14 cellular contexts compared by ENCODE assay signal in the genomic region with DNA sequence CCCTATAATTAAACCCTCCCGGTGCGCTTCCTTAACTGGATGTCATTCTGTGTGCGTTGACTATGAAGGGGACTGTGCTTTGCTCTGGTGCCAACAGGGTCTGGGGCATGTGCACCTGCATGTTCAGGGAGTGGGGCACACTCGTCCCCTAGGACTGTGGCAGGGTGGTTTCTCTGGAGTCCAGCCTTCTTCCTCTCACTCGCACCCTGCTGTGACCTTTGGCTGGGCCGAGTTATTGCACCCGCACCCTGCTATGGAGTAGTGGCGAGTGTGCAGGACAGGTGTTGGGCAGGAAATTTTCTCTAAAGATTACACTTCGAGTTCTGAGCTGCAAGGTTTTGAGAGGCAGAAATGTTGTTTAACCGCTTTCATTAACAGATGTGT.
"Had no signal": no experiment of that assay in that cellular context is flagged by ENCODE, and none has a peak within 500 bp of the region (broad histone marks: within the 10 kb centered on the region; RNA-seq: fewer than 3 reads in every experiment).

No MANE protein-coding gene starts in this region.

- H3K9me3 Mint-ChIP-seq: activated naive CD4-positive, alpha-beta T cell treated with anti-CD3 and anti-CD28 coated beads for 36 hours; activated T-helper 17 cell treated with anti-CD3 and anti-CD28 coated beads, Interleukin-2, amount 50 U/mL, for 72 hours had no signal

- H3K27me3 Mint-ChIP-seq: activated T-helper 17 cell treated with anti-CD3 and anti-CD28 coated beads, Interleukin-2, amount 50 U/mL, for 72 hours had no signal

- DNase-seq: activated CD4-positive, alpha-beta T cell treated with anti-CD3 and anti-CD28 coated beads for 48 hours; activated CD8-positive, alpha-beta T cell treated with anti-CD3 and anti-CD28 coated beads, Interleukin-2, amount 10 ng/mL, durations not matched to agents 7 days and 5 days; activated naive CD4-positive, alpha-beta T cell treated with anti-CD3 and anti-CD28 coated beads for 36 hours; effector memory CD4-positive, alpha-beta T cell; gastrocnemius medialis; heart right ventricle; left ventricle myocardium inferior; mesenchymal stem cell; right lobe of liver; stimulated activated CD4-positive, alpha-beta T cell treated with anti-CD3 and anti-CD28 coated beads, Interleukin-2, amount 100 ng/mL, for 24 hours; stimulated activated naive CD4-positive, alpha-beta T cell; T1000; upper lobe of right lung had no signal

- H3K4me3 Mint-ChIP-seq: activated CD8-positive, alpha-beta T cell treated with anti-CD3 and anti-CD28 coated beads, Interleukin-2, amount 10 ng/mL, durations not matched to agents 7 days and 5 days; activated naive CD4-positive, alpha-beta T cell treated with anti-CD3 and anti-CD28 coated beads for 36 hours; activated T-helper 17 cell treated with anti-CD3 and anti-CD28 coated beads, Interleukin-2, amount 50 U/mL, for 72 hours had no signal

- ATAC-seq: activated CD8-positive, alpha-beta T cell treated with anti-CD3 and anti-CD28 coated beads, Interleukin-2, amount 10 ng/mL, durations not matched to agents 7 days and 5 days; activated T-helper 17 cell treated with anti-CD3 and anti-CD28 coated beads, Interleukin-2, amount 50 U/mL, for 72 hours; gastrocnemius medialis; heart right ventricle; right lobe of liver; upper lobe of right lung had no signal

- H3K27ac Mint-ChIP-seq: activated naive CD4-positive, alpha-beta T cell treated with anti-CD3 and anti-CD28 coated beads for 36 hours; activated T-helper 17 cell treated with anti-CD3 and anti-CD28 coated beads, Interleukin-2, amount 50 U/mL, for 72 hours had no signal
